In genomic region chr6:128521302-128521632, GRCh38 we compare ENCODE assay signal across 8 cellular contexts. TPM values are rescaled to one million over a fixed set of nuclear protein-coding genes. Genes with fewer than 3 reads are reported as not detected.
DNase-seq lines count a peak whose midpoint lies in the region; ATAC-seq and TF ChIP-seq lines count a peak whose summit lies in the region.

No MANE protein-coding gene starts in this region.

- no peaks in the 10 kb centered on the region for H3K27me3 Mint-ChIP-seq in Calu3 (ENCODE audit: unreplicated experiment)

- 44 to 46% methylated on average over 2 of the region's 2 CpGs for WGBS in esophagus squamous epithelium, 2 donors
- WGBS in trophoblast cell (ENCODE audit: extremely low coverage, insufficient coverage, insufficient read length), result no CpG with 5 or more reads among the region's 2 CpGs

- DNase-seq in Calu3 (no peak), RWPE2 (ENCODE audit: low spot score) (no peak), esophagus squamous epithelium (lab: John Stamatoyannopoulos, UW) (no peak), trophoblast cell (no peak)
- no peak for DNase-seq in stimulated activated naive CD4-positive, alpha-beta T cell treated with Interleukin-2 at 50 U/mL for 16 hours (lab: John Stamatoyannopoulos, UW)

- H3K14ac ChIP-seq in trophoblast cell (ENCODE audit: low read length), result peak overlapping the region; percentile 60

- H3K9ac ChIP-seq in trophoblast cell (ENCODE audit: low read length), result no peak overlapping the region

- H4K91ac ChIP-seq in trophoblast cell (ENCODE audit: low read depth, low read length), result no peak overlapping the region

- no peak overlapping the region for H4K12ac ChIP-seq in trophoblast cell (ENCODE audit: low read depth, low read length)

- H3K27ac ChIP-seq in RWPE2 (ENCODE audit: poor library complexity, severe bottlenecking) (peak overlapping the region; percentile 83), esophagus squamous epithelium (peak overlapping the region; percentile 91 to 98 (median 94)), trophoblast cell (ENCODE audit: low read depth, low read length) (peak overlapping the region; percentile 76)

- H3K4me3 ChIP-seq in RWPE2 (ENCODE audit: severe bottlenecking), result peak overlapping the region; percentile 61
- H3K4me3 ChIP-seq in esophagus squamous epithelium, result peak overlapping the region; percentile 49 to 98 (median 76)
- peak overlapping the region; percentile 88 for H3K4me3 ChIP-seq in trophoblast cell (ENCODE audit: low read depth, low read length)

- H4K8ac ChIP-seq in trophoblast cell (ENCODE audit: low read depth, low read length), result no peak overlapping the region

- H3K79me2 ChIP-seq in trophoblast cell (ENCODE audit: control insufficient read depth, insufficient read depth, low read length, poor library complexity), result peaks cover 13% of the 10 kb centered on the region

- peak overlapping the region; percentile 79 for H3K4me2 ChIP-seq in trophoblast cell (ENCODE audit: low read length)

- peaks cover 48% of the 10 kb centered on the region for H3K36me3 Mint-ChIP-seq in Calu3 (ENCODE audit: insufficient read depth, unreplicated experiment)

- H3K27me3 ChIP-seq in RWPE2 (ENCODE audit: insufficient read depth, poor library complexity, severe bottlenecking) (no peaks in the 10 kb centered on the region), esophagus squamous epithelium (peaks cover 0 to 30% (median 0%) of the 10 kb centered on the region in 4 donors), trophoblast cell (ENCODE audit: insufficient read depth, low read length) (no peaks in the 10 kb centered on the region)

- H3K4ac ChIP-seq in trophoblast cell (ENCODE audit: low read depth, low read length), result no peak overlapping the region

- H3K36me3 ChIP-seq in RWPE2 (ENCODE audit: low read depth) (peaks cover 5% of the 10 kb centered on the region; the same call in 1 of the 2 replicates), esophagus squamous epithelium (no peaks in the 10 kb centered on the region), trophoblast cell (ENCODE audit: control insufficient read depth in 1 of 2, insufficient read depth in 2 of 2, low read length in 2 of 2) (no peaks in the 10 kb centered on the region)

- BruUV-seq in Calu3 (replicated peaks; lab: Mats Ljungman, UMichigan), result no TSS peak

- CTCF ChIA-PET in Calu3 (lab: Charles Lee), result interaction anchor here (1.9 kb wide), 1 partner anchor 16 kb away, joined by 10 read pairs; no protein-coding TSS in a partner anchor

- no peak overlapping the region for H3K18ac ChIP-seq in trophoblast cell (ENCODE audit: low read length)

- intact Hi-C loops in Calu3 (cut with micrococcal nuclease; ENCODE audit: unreplicated experiment) (loop anchor here (2.0 to 5.0 kb wide), 2 partner anchors 136 to 210 kb away; no protein-coding TSS in a partner anchor), esophagus squamous epithelium (cut with DNase I) (no loop called here)

- H3K9me3 ChIP-seq in RWPE2 (ENCODE audit: severe bottlenecking) (no peaks in the 10 kb centered on the region), esophagus squamous epithelium (no peaks in the 10 kb centered on the region), trophoblast cell (ENCODE audit: insufficient read depth, low read depth, low read length) (no peaks in the 10 kb centered on the region)

- no peak overlapping the region for H2BK12ac ChIP-seq in trophoblast cell (ENCODE audit: low read length)

- TF ChIP-seq CTCF in Calu3 (IDR thresholded peaks at IDR 0.05; ENCODE audit: unreplicated experiment) (no peak), RWPE2 (IDR thresholded peaks at IDR 0.05; ENCODE audit: poor library complexity, severe bottlenecking) (no peak), esophagus squamous epithelium (IDR thresholded peaks at IDR 0.05) (no peak)

- peaks cover 29% of the 10 kb centered on the region for H3K4me1 ChIP-seq in RWPE2 (ENCODE audit: insufficient read depth, poor library complexity, severe bottlenecking)
- peaks cover 0 to 39% (median 9%) of the 10 kb centered on the region in 3 donors for H3K4me1 ChIP-seq in esophagus squamous epithelium
- H3K4me1 ChIP-seq in trophoblast cell (ENCODE audit: control insufficient read depth in 1 of 2, insufficient read depth in 2 of 2, low read length in 2 of 2), result peaks cover 3 to 7% of the 10 kb centered on the region in 2 experiments

- H3K4me3 Mint-ChIP-seq in Calu3 (ENCODE audit: low read depth, unreplicated experiment), result peak overlapping the region; percentile 100

- no peak overlapping the region for H2AFZ ChIP-seq in trophoblast cell (ENCODE audit: insufficient read depth, low read length, poor library complexity)

- H3K4me1 Mint-ChIP-seq in Calu3 (ENCODE audit: low read depth, unreplicated experiment), result peaks cover 10% of the 10 kb centered on the region

- no peak overlapping the region for H2BK5ac ChIP-seq in trophoblast cell (ENCODE audit: low read depth, low read length, poor library complexity)

- no peak for TF ChIP-seq POLR2A in esophagus squamous epithelium (IDR thresholded peaks at IDR 0.05)

- no peak overlapping the region for H2AK5ac ChIP-seq in trophoblast cell (ENCODE audit: low read length)

- H2BK120ac ChIP-seq in trophoblast cell (ENCODE audit: insufficient read depth, low read length, poor library complexity), result no peak overlapping the region

- H3K23ac ChIP-seq in trophoblast cell (ENCODE audit: low read length), result no peak overlapping the region

- peak overlapping the region; percentile 88 for H3K27ac Mint-ChIP-seq in Calu3 (ENCODE audit: unreplicated experiment)

- 0 out of 3 replicates have a peak, but pooled peaks have one; percentile 1 for ATAC-seq in RWPE2 (ENCODE audit: low read depth)
- ATAC-seq in HG02840 (IDR thresholded peaks at IDR 0.05; ENCODE audit: low FRiP score, unreplicated experiment), result no peak
- ATAC-seq in HG03196 (IDR thresholded peaks at IDR 0.05; ENCODE audit: unreplicated experiment), result no peak
- ATAC-seq in GM18511 (IDR thresholded peaks at IDR 0.05; ENCODE audit: unreplicated experiment), result no peak

- no peaks in the 10 kb centered on the region for H3K9me3 Mint-ChIP-seq in Calu3 (ENCODE audit: low read depth, unreplicated experiment)

- peaks cover 15% of the 10 kb centered on the region for H3K79me1 ChIP-seq in trophoblast cell (ENCODE audit: low read length)

RNA-seq across cellular contexts. Expression of gene PTPRK, which starts 0.9 kb away (rescaled TPM):
- 201 and 265 TPM in 2 replicates for total RNA-seq in Calu3 (2022)
- 10 to 100 TPM; 10.3 to 36.0 (median 20.5) TPM for total RNA-seq in esophagus squamous epithelium
- polyA plus RNA-seq in trophoblast cell (2013), result 15.0 and 15.3 TPM in 2 replicates
